27 cellular contexts compared by ENCODE assay signal in genomic region chr2:233164117-233164516, GRCh38.
DNase-seq lines count a peak whose midpoint lies in the region; ATAC-seq, FAIRE-seq and TF ChIP-seq lines count a peak whose summit lies in the region.
"Had no signal": no experiment of that assay in that cellular context is flagged by ENCODE, and none has a peak within 500 bp of the region (broad histone marks: within the 10 kb centered on the region; RNA-seq: fewer than 3 reads in every experiment).

No MANE protein-coding gene starts in this region.

- no peak for TF ChIP-seq CTCF in type B pancreatic cell (conservative IDR thresholded peaks at IDR 0.05)

- CTCF ChIA-PET in activated CD8-positive, alpha-beta memory T cell treated with anti-CD3 and anti-CD28 coated beads, Interleukin-2, amount 10 ng/mL, durations not matched to agents 7 days and 5 days (lab: Charles Lee): no interaction called here

- H3K27ac Mint-ChIP-seq in activated CD8-positive, alpha-beta memory T cell treated with anti-CD3 and anti-CD28 coated beads, Interleukin-2, amount 10 ng/mL, durations not matched to agents 7 days and 5 days: peak overlapping the region; percentile 52
- H3K27ac Mint-ChIP-seq in type B pancreatic cell: peak overlapping the region; percentile 55
- H3K27ac Mint-ChIP-seq: activated naive CD4-positive, alpha-beta T cell treated with anti-CD3 and anti-CD28 coated beads for 36 hours; endodermal cell had no signal

- DNase-seq in activated CD8-positive, alpha-beta memory T cell treated with anti-CD3 and anti-CD28 coated beads, Interleukin-2, amount 10 ng/mL, durations not matched to agents 7 days and 5 days: no peak
- DNase-seq in activated CD8-positive, alpha-beta memory T cell treated with anti-CD3 and anti-CD28 coated beads for 24 hours: no peak
- no peak for DNase-seq in HTR-8/SVneo (ENCODE audit: insufficient read length, low spot score)
- DNase-seq in type B pancreatic cell (ENCODE audit: extremely low spot score, unreplicated experiment): no peak
- DNase-seq in NCI-H2227 (lab: John Stamatoyannopoulos, UW; ENCODE audit: unreplicated experiment): no peak
- DNase-seq in H4 (ENCODE audit: low spot score): no peak
- no peak for DNase-seq in activated naive CD4-positive, alpha-beta T cell treated with anti-CD3 and anti-CD28 coated beads, Interleukin-2, amount 50 U/mL, for 16 hours
- DNase-seq: ACHN; activated naive CD4-positive, alpha-beta T cell treated with anti-CD3 and anti-CD28 coated beads for 36 hours; anterior cingulate cortex; cortex of kidney; endodermal cell; esophagus squamous epithelium; HCEC 1CT; left ventricle myocardium inferior; NCI-H1105; NCI-H1930; NCI-H226; NCI-H82; transverse colon had no signal

- peaks cover 38% of the 10 kb centered on the region for H3K36me3 Mint-ChIP-seq in activated CD8-positive, alpha-beta memory T cell treated with anti-CD3 and anti-CD28 coated beads, Interleukin-2, amount 10 ng/mL, durations not matched to agents 7 days and 5 days
- no peaks in the 10 kb centered on the region for H3K36me3 Mint-ChIP-seq in type B pancreatic cell

- H3K27me3 Mint-ChIP-seq in activated CD8-positive, alpha-beta memory T cell treated with anti-CD3 and anti-CD28 coated beads, Interleukin-2, amount 10 ng/mL, durations not matched to agents 7 days and 5 days: no peaks in the 10 kb centered on the region
- H3K27me3 Mint-ChIP-seq in type B pancreatic cell: no peaks in the 10 kb centered on the region

- ATAC-seq in activated CD8-positive, alpha-beta memory T cell treated with anti-CD3 and anti-CD28 coated beads, Interleukin-2, amount 10 ng/mL, durations not matched to agents 7 days and 5 days: no peak
- peak; percentile 23 for ATAC-seq in esophagus mucosa
- ATAC-seq: activated CD4-positive, CD25-positive, alpha-beta regulatory T cell treated with anti-CD3 and anti-CD28 coated beads, Interleukin-2, amount 50 U/mL, for 24 hours; gastroesophageal sphincter; sciatic nerve had no signal

- H3K4me3 Mint-ChIP-seq in activated CD8-positive, alpha-beta memory T cell treated with anti-CD3 and anti-CD28 coated beads, Interleukin-2, amount 10 ng/mL, durations not matched to agents 7 days and 5 days: no peak overlapping the region
- no peak overlapping the region for H3K4me3 Mint-ChIP-seq in type B pancreatic cell
- H3K4me3 Mint-ChIP-seq: activated naive CD4-positive, alpha-beta T cell treated with anti-CD3 and anti-CD28 coated beads for 36 hours; endodermal cell had no signal

- no peaks in the 10 kb centered on the region for H3K9me3 Mint-ChIP-seq in activated CD8-positive, alpha-beta memory T cell treated with anti-CD3 and anti-CD28 coated beads, Interleukin-2, amount 10 ng/mL, durations not matched to agents 7 days and 5 days (ENCODE audit: low read depth)
- no peaks in the 10 kb centered on the region for H3K9me3 Mint-ChIP-seq in type B pancreatic cell
- H3K9me3 Mint-ChIP-seq: activated naive CD4-positive, alpha-beta T cell treated with anti-CD3 and anti-CD28 coated beads for 36 hours; endodermal cell had no signal

- peaks cover 8% of the 10 kb centered on the region for H3K4me1 Mint-ChIP-seq in activated CD8-positive, alpha-beta memory T cell treated with anti-CD3 and anti-CD28 coated beads, Interleukin-2, amount 10 ng/mL, durations not matched to agents 7 days and 5 days
- peaks cover 4% of the 10 kb centered on the region for H3K4me1 Mint-ChIP-seq in type B pancreatic cell (ENCODE audit: unreplicated experiment)

- FAIRE-seq in HTR-8/SVneo (lab: Jason Lieb, UNC): peak; percentile 26
- FAIRE-seq: D721Med, GM12892, TTC549 had no signal
